Comparison of ENCODE assay signal across 8 cellular contexts in the genomic region with DNA sequence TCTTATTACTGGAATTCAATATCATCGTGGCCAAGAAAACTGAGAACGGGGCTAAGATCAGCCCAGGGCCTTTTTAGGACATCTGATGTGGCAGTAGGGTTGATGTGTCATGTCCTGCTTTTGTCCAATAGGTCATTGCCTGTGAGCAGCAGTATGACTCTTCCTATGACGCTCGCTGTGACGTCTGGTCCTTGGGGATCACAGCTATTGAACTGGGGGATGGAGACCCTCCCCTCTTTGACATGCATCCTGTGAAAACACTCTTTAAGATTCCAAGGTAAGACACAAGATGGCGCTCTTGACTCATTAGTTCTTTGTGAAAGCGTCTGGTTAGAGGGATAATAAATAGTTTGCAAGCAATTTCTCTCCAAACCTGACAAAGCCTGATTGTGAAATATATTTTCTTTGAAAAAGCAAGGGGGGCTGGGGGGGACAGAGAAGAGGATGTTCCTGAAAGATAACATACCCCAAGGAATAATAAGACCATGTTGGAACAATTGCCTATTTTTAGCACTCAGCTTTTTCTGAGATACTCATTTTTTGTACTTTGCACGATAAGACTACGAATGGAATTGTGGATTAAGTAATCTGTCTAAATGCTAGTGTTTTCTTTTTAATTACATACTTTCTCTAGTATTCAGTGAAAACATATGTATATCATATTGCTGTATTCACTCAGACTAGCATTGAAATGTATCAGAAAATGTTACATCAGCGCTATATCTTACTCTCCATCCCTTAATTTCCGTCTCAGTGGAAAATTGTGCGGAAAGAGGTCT. TPM values are rescaled to one million over a fixed set of nuclear protein-coding genes. Genes with fewer than 3 reads are reported as not detected.
A peak's percentile ranks its signal among the peaks of the same experiment; 100 is the strongest.
DNase-seq lines count a peak whose midpoint lies in the region; ATAC-seq, FAIRE-seq and TF ChIP-seq lines count a peak whose summit lies in the region.

No MANE protein-coding gene starts in this region.

- H3K9me3 Mint-ChIP-seq in GM23338 = no peaks in the 10 kb centered on the region
- peaks cover 6% of the 10 kb centered on the region for H3K9me3 Mint-ChIP-seq in WTC11

- H4K20me1 ChIP-seq in GM23338 (replicated peaks; ENCODE audit: insufficient read depth) = no peaks in the 10 kb centered on the region

- no peaks in the 10 kb centered on the region for H3K36me3 ChIP-seq in GM23338 (ENCODE audit: insufficient read depth)

- H3K4me1 ChIP-seq in GM23338 (ENCODE audit: insufficient read depth) = peaks cover 14% of the 10 kb centered on the region; the same call in 1 of the 2 replicates

- no peak for FAIRE-seq in urothelium cell line (lab: Jason Lieb, UNC)

- H3K4me3 ChIP-seq in GM23338 = no peak overlapping the region

- no peaks in the 10 kb centered on the region for H3K27me3 ChIP-seq in GM23338 (ENCODE audit: insufficient read depth)

- no peaks in the 10 kb centered on the region for H3F3A ChIP-seq in GM23338 (replicated peaks; ENCODE audit: low read depth)

- POLR2A ChIA-PET in WTC11 (lab: Charles Lee) = interaction anchor here (0.6 to 0.7 kb wide), 2 partner anchors 70 to 453 kb away, joined by 3 read pairs; no protein-coding TSS in a partner anchor

- TF ChIP-seq CTCF in GM23338 (conservative IDR thresholded peaks at IDR 0.05; ENCODE audit: low read depth in 2 of 2) (peak; percentile 82 to 88), WTC11 (IDR thresholded peaks at IDR 0.05) (peak; percentile 43)

- peak overlapping the region; percentile 17; the same call in 1 of the 2 replicates for H3K4me2 ChIP-seq in GM23338

- peaks cover 20% of the 10 kb centered on the region for H3K4me1 Mint-ChIP-seq in GM23338
- H3K4me1 Mint-ChIP-seq in WTC11 = peaks cover 27% of the 10 kb centered on the region

- H3K27ac ChIP-seq in GM23338 (ENCODE audit: low read depth) = no peak overlapping the region

- H3K9me2 ChIP-seq in GM23338 (ENCODE audit: insufficient read depth) = no peaks in the 10 kb centered on the region

- H2AFZ ChIP-seq in GM23338 = no peak overlapping the region

- H3K4me3 Mint-ChIP-seq in GM23338 (no peak overlapping the region), WTC11 (no peak overlapping the region)

- H3K36me3 Mint-ChIP-seq in GM23338 (ENCODE audit: low read depth) (no peaks in the 10 kb centered on the region), WTC11 (no peaks in the 10 kb centered on the region)

- H3K79me2 ChIP-seq in GM23338 (replicated peaks; ENCODE audit: insufficient read depth) = no peaks in the 10 kb centered on the region

- CTCF ChIA-PET in WTC11 (lab: Charles Lee) = interaction anchor here (0.5 to 3.2 kb wide), 30 partner anchors 10 to 639 kb away, joined by 3 to 47 read pairs (median 4); a partner anchor contains a TSS

- H3K27ac Mint-ChIP-seq in GM23338 (no peak overlapping the region), WTC11 (no peak overlapping the region)

- peak; percentile 62 for DNase-seq in COR-L47 (lab: John Stamatoyannopoulos, UW)
- peak; percentile 90 for DNase-seq in GM23338 (ENCODE audit: low spot score)
- DNase-seq in NCI-H2171 (lab: John Stamatoyannopoulos, UW) = peak; percentile 23
- DNase-seq in WTC11 (ENCODE audit: low spot score) = peak; percentile 36
- peak; percentile 78 for DNase-seq in iPS-NIHi11 (ENCODE audit: low spot score)
- peak; percentile 51 for DNase-seq in urothelium cell line (ENCODE audit: low spot score)
- DNase-seq in stimulated activated naive CD4-positive, alpha-beta T cell treated with Interleukin-2 at 50 U/mL for 16 hours (lab: John Stamatoyannopoulos, UW) = no peak

- H3K27me3 Mint-ChIP-seq in GM23338 (ENCODE audit: insufficient read depth, low read depth, poor library complexity) (peaks cover 3% of the 10 kb centered on the region), WTC11 (ENCODE audit: low read depth) (peaks cover 7% of the 10 kb centered on the region)

- ATAC-seq in GM23338 = peak; percentile 89
- peak; percentile 85 for ATAC-seq in WTC11
- no peak for ATAC-seq in GM21717 (IDR thresholded peaks at IDR 0.05; ENCODE audit: unreplicated experiment)

TF ChIP-seq in WTC11, 78 proteins besides CTCF, POLR2A, EP300 and RAD21:
- TF ChIP-seq, protein P1, sequence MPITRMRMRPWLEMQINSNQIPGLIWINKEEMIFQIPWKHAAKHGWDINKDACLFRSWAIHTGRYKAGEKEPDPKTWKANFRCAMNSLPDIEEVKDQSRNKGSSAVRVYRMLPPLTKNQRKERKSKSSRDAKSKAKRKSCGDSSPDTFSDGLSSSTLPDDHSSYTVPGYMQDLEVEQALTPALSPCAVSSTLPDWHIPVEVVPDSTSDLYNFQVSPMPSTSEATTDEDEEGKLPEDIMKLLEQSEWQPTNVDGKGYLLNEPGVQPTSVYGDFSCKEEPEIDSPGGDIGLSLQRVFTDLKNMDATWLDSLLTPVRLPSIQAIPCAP (CRISPR knock-in tag; IDR thresholded peaks at IDR 0.05) = no peak
- TF ChIP-seq ZNF423 (CRISPR knock-in tag; IDR thresholded peaks at IDR 0.05) = no peak
- TF ChIP-seq SP1 (CRISPR knock-in tag; conservative IDR thresholded peaks at IDR 0.05) = no peak
- TF ChIP-seq, protein P2, sequence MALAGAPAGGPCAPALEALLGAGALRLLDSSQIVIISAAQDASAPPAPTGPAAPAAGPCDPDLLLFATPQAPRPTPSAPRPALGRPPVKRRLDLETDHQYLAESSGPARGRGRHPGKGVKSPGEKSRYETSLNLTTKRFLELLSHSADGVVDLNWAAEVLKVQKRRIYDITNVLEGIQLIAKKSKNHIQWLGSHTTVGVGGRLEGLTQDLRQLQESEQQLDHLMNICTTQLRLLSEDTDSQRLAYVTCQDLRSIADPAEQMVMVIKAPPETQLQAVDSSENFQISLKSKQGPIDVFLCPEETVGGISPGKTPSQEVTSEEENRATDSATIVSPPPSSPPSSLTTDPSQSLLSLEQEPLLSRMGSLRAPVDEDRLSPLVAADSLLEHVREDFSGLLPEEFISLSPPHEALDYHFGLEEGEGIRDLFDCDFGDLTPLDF (CRISPR knock-in tag; IDR thresholded peaks at IDR 0.05) = no peak
- no peak for TF ChIP-seq GRHL2 (CRISPR knock-in tag; IDR thresholded peaks at IDR 0.05; ENCODE audit: insufficient replicate concordance, severe bottlenecking)
- TF ChIP-seq, protein P3, sequence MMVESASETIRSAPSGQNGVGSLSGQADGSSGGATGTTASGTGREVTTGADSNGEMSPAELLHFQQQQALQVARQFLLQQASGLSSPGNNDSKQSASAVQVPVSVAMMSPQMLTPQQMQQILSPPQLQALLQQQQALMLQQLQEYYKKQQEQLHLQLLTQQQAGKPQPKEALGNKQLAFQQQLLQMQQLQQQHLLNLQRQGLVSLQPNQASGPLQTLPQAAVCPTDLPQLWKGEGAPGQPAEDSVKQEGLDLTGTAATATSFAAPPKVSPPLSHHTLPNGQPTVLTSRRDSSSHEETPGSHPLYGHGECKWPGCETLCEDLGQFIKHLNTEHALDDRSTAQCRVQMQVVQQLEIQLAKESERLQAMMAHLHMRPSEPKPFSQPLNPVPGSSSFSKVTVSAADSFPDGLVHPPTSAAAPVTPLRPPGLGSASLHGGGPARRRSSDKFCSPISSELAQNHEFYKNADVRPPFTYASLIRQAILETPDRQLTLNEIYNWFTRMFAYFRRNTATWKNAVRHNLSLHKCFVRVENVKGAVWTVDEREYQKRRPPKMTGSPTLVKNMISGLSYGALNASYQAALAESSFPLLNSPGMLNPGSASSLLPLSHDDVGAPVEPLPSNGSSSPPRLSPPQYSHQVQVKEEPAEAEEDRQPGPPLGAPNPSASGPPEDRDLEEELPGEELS (CRISPR knock-in tag; IDR thresholded peaks at IDR 0.05) = no peak
- TF ChIP-seq, protein P4, sequence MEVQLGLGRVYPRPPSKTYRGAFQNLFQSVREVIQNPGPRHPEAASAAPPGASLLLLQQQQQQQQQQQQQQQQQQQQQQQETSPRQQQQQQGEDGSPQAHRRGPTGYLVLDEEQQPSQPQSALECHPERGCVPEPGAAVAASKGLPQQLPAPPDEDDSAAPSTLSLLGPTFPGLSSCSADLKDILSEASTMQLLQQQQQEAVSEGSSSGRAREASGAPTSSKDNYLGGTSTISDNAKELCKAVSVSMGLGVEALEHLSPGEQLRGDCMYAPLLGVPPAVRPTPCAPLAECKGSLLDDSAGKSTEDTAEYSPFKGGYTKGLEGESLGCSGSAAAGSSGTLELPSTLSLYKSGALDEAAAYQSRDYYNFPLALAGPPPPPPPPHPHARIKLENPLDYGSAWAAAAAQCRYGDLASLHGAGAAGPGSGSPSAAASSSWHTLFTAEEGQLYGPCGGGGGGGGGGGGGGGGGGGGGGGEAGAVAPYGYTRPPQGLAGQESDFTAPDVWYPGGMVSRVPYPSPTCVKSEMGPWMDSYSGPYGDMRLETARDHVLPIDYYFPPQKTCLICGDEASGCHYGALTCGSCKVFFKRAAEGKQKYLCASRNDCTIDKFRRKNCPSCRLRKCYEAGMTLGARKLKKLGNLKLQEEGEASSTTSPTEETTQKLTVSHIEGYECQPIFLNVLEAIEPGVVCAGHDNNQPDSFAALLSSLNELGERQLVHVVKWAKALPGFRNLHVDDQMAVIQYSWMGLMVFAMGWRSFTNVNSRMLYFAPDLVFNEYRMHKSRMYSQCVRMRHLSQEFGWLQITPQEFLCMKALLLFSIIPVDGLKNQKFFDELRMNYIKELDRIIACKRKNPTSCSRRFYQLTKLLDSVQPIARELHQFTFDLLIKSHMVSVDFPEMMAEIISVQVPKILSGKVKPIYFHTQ (CRISPR knock-in tag; IDR thresholded peaks at IDR 0.05) = no peak
- TF ChIP-seq, protein P5, sequence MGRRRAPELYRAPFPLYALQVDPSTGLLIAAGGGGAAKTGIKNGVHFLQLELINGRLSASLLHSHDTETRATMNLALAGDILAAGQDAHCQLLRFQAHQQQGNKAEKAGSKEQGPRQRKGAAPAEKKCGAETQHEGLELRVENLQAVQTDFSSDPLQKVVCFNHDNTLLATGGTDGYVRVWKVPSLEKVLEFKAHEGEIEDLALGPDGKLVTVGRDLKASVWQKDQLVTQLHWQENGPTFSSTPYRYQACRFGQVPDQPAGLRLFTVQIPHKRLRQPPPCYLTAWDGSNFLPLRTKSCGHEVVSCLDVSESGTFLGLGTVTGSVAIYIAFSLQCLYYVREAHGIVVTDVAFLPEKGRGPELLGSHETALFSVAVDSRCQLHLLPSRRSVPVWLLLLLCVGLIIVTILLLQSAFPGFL (CRISPR knock-in tag; IDR thresholded peaks at IDR 0.05; ENCODE audit: borderline replicate concordance) = no peak

RNA-seq across cellular contexts. Expression of a gene that starts 58.1 kb away (rescaled TPM):
- total RNA-seq in GM23338 (2014; rRNA removed; shearing (Covaris generic)) = 0.19 and 0.42 TPM in 2 replicates
- 0.10 TPM in 1 of 2 replicates, not detected in the other for polyA plus RNA-seq in GM23338 (2016; fragmentation: Nextera tagmentation; extraction: Ambion mirVana)
- total RNA-seq in WTC11 (2021) = 0.44 to 0.62 TPM (median 0.50 TPM) in 3 replicates
